Comparison of ENCODE assay signal across 1 cellular context in genomic region chr2:238263204-238264071, GRCh38.
TF ChIP-seq lines count a peak whose summit lies in the region.

No MANE protein-coding gene starts in this region.

TF ChIP-seq in HepG2, 621 proteins besides CTCF, POLR2A, EP300 and RAD21 (continued from another document and continues in another):
- peak; percentile 69; the same call in 1 of the 2 replicates for TF ChIP-seq HDAC2 (CRISPR knock-in tag; IDR thresholded peaks at IDR 0.05)
- no peak for TF ChIP-seq MTA3 (CRISPR knock-in tag; IDR thresholded peaks at IDR 0.05)
- no peak for TF ChIP-seq THAP8 (CRISPR knock-in tag; IDR thresholded peaks at IDR 0.05; ENCODE audit: borderline replicate concordance)
- TF ChIP-seq E2F2 (CRISPR knock-in tag; IDR thresholded peaks at IDR 0.05; ENCODE audit: borderline replicate concordance): no peak
- peak; percentile 40 for TF ChIP-seq NR2C2 (CRISPR knock-in tag; IDR thresholded peaks at IDR 0.05; ENCODE audit: borderline replicate concordance)
- TF ChIP-seq ARNT (IDR thresholded peaks at IDR 0.05): no peak
- TF ChIP-seq, protein P1, sequence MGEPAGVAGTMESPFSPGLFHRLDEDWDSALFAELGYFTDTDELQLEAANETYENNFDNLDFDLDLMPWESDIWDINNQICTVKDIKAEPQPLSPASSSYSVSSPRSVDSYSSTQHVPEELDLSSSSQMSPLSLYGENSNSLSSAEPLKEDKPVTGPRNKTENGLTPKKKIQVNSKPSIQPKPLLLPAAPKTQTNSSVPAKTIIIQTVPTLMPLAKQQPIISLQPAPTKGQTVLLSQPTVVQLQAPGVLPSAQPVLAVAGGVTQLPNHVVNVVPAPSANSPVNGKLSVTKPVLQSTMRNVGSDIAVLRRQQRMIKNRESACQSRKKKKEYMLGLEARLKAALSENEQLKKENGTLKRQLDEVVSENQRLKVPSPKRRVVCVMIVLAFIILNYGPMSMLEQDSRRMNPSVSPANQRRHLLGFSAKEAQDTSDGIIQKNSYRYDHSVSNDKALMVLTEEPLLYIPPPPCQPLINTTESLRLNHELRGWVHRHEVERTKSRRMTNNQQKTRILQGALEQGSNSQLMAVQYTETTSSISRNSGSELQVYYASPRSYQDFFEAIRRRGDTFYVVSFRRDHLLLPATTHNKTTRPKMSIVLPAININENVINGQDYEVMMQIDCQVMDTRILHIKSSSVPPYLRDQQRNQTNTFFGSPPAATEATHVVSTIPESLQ (CRISPR knock-in tag; conservative IDR thresholded peaks at IDR 0.05): no peak
- TF ChIP-seq, protein P2, sequence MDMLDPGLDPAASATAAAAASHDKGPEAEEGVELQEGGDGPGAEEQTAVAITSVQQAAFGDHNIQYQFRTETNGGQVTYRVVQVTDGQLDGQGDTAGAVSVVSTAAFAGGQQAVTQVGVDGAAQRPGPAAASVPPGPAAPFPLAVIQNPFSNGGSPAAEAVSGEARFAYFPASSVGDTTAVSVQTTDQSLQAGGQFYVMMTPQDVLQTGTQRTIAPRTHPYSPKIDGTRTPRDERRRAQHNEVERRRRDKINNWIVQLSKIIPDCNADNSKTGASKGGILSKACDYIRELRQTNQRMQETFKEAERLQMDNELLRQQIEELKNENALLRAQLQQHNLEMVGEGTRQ (IDR thresholded peaks at IDR 0.05; ENCODE audit: low read depth, low read length): no peak
- TF ChIP-seq, protein P2 (CRISPR knock-in tag; IDR thresholded peaks at IDR 0.05; ENCODE audit: borderline replicate concordance): no peak
- TF ChIP-seq ZMYM3 (CRISPR knock-in tag; IDR thresholded peaks at IDR 0.05): peak; percentile 56; the same call in 1 of the 2 replicates
- no peak for TF ChIP-seq NPAS2 (CRISPR knock-in tag; IDR thresholded peaks at IDR 0.05; ENCODE audit: borderline replicate concordance)
- TF ChIP-seq SRSF9 (IDR thresholded peaks at IDR 0.05; ENCODE audit: borderline replicate concordance, insufficient read depth, low read depth, low read length, poor library complexity, severe bottlenecking): no peak
- TF ChIP-seq ZNF678 (CRISPR knock-in tag; IDR thresholded peaks at IDR 0.05): no peak; the same call in 1 of the 2 replicates
- peak; percentile 97 for TF ChIP-seq SMC3 (IDR thresholded peaks at IDR 0.05; ENCODE audit: low read length)
- TF ChIP-seq POGZ (CRISPR knock-in tag; IDR thresholded peaks at IDR 0.05): peak; percentile 52; the same call in 1 of the 2 replicates
- peak; percentile 96 for TF ChIP-seq HNF4G (IDR thresholded peaks at IDR 0.05; ENCODE audit: borderline replicate concordance, low read depth, low read length)
- TF ChIP-seq HNF4G (CRISPR knock-in tag; IDR thresholded peaks at IDR 0.05; ENCODE audit: borderline replicate concordance, low read depth): peak; percentile 88; the same call in 1 of the 2 replicates
- no peak for TF ChIP-seq FOXM1 (CRISPR knock-in tag; IDR thresholded peaks at IDR 0.05)
- peak; percentile 74 for TF ChIP-seq FOXO1 (CRISPR knock-in tag; IDR thresholded peaks at IDR 0.05)
- TF ChIP-seq, protein P3, sequence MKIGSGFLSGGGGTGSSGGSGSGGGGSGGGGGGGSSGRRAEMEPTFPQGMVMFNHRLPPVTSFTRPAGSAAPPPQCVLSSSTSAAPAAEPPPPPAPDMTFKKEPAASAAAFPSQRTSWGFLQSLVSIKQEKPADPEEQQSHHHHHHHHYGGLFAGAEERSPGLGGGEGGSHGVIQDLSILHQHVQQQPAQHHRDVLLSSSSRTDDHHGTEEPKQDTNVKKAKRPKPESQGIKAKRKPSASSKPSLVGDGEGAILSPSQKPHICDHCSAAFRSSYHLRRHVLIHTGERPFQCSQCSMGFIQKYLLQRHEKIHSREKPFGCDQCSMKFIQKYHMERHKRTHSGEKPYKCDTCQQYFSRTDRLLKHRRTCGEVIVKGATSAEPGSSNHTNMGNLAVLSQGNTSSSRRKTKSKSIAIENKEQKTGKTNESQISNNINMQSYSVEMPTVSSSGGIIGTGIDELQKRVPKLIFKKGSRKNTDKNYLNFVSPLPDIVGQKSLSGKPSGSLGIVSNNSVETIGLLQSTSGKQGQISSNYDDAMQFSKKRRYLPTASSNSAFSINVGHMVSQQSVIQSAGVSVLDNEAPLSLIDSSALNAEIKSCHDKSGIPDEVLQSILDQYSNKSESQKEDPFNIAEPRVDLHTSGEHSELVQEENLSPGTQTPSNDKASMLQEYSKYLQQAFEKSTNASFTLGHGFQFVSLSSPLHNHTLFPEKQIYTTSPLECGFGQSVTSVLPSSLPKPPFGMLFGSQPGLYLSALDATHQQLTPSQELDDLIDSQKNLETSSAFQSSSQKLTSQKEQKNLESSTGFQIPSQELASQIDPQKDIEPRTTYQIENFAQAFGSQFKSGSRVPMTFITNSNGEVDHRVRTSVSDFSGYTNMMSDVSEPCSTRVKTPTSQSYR (CRISPR knock-in tag; IDR thresholded peaks at IDR 0.05; ENCODE audit: borderline replicate concordance): no peak; the same call in 1 of the 2 replicates
- TF ChIP-seq ZSCAN20 (CRISPR knock-in tag; IDR thresholded peaks at IDR 0.05; ENCODE audit: borderline replicate concordance): peak; percentile 85
- TF ChIP-seq ZFX (CRISPR knock-in tag; IDR thresholded peaks at IDR 0.05; ENCODE audit: low read depth): peak; percentile 86
- TF ChIP-seq NFYC (CRISPR knock-in tag; IDR thresholded peaks at IDR 0.05): no peak
- TF ChIP-seq, protein P4, sequence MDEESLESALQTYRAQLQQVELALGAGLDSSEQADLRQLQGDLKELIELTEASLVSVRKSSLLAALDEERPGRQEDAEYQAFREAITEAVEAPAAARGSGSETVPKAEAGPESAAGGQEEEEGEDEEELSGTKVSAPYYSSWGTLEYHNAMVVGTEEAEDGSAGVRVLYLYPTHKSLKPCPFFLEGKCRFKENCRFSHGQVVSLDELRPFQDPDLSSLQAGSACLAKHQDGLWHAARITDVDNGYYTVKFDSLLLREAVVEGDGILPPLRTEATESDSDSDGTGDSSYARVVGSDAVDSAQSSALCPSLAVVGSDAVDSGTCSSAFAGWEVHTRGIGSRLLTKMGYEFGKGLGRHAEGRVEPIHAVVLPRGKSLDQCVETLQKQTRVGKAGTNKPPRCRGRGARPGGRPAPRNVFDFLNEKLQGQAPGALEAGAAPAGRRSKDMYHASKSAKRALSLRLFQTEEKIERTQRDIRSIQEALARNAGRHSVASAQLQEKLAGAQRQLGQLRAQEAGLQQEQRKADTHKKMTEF (CRISPR knock-in tag; IDR thresholded peaks at IDR 0.05): peak; percentile 67; the same call in 1 of the 2 replicates
- no peak for TF ChIP-seq ZNF20 (CRISPR knock-in tag; IDR thresholded peaks at IDR 0.05)
- 0 out of 2 replicates have a peak, but pooled peaks have one; percentile 40 for TF ChIP-seq KLF6 (CRISPR knock-in tag; IDR thresholded peaks at IDR 0.05)
- TF ChIP-seq, protein P5, sequence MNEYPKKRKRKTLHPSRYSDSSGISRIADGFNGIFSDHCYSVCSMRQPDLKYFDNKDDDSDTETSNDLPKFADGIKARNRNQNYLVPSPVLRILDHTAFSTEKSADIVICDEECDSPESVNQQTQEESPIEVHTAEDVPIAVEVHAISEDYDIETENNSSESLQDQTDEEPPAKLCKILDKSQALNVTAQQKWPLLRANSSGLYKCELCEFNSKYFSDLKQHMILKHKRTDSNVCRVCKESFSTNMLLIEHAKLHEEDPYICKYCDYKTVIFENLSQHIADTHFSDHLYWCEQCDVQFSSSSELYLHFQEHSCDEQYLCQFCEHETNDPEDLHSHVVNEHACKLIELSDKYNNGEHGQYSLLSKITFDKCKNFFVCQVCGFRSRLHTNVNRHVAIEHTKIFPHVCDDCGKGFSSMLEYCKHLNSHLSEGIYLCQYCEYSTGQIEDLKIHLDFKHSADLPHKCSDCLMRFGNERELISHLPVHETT (CRISPR knock-in tag; conservative IDR thresholded peaks at IDR 0.05): no peak
- no peak for TF ChIP-seq BATF2 (CRISPR knock-in tag; IDR thresholded peaks at IDR 0.05)
- no peak for TF ChIP-seq NFIB (CRISPR knock-in tag; IDR thresholded peaks at IDR 0.05; ENCODE audit: borderline replicate concordance)
- no peak for TF ChIP-seq ZNF207 (IDR thresholded peaks at IDR 0.05; ENCODE audit: borderline replicate concordance)
- peak; percentile 57; the same call in 1 of the 2 replicates for TF ChIP-seq ZNF629 (CRISPR knock-in tag; conservative IDR thresholded peaks at IDR 0.05)
- no peak for TF ChIP-seq ZNF414 (CRISPR knock-in tag; IDR thresholded peaks at IDR 0.05)
- TF ChIP-seq ZBTB8A (CRISPR knock-in tag; IDR thresholded peaks at IDR 0.05; ENCODE audit: borderline replicate concordance, low read depth): no peak
- no peak for TF ChIP-seq EEA1 (CRISPR knock-in tag; IDR thresholded peaks at IDR 0.05; ENCODE audit: borderline replicate concordance)
- TF ChIP-seq ATF7-NPFF (CRISPR knock-in tag; IDR thresholded peaks at IDR 0.05; ENCODE audit: low read depth): peak; percentile 69
- TF ChIP-seq, protein P6, sequence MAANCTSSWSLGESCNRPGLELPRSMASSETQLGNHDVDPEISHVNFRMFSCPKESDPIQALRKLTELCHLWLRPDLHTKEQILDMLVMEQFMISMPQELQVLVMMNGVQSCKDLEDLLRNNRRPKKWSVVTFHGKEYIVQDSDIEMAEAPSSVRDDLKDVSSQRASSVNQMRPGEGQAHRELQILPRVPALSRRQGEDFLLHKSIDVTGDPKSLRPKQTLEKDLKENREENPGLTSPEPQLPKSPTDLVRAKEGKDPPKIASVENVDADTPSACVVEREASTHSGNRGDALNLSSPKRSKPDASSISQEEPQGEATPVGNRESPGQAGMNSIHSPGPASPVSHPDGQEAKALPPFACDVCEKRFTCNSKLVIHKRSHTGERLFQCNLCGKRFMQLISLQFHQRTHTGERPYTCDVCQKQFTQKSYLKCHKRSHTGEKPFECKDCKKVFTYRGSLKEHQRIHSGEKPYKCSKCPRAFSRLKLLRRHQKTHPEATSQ (CRISPR knock-in tag; IDR thresholded peaks at IDR 0.05; ENCODE audit: borderline replicate concordance): no peak
- TF ChIP-seq MIER3 (CRISPR knock-in tag; IDR thresholded peaks at IDR 0.05; ENCODE audit: borderline replicate concordance): peak; percentile 57; the same call in 1 of the 2 replicates
- TF ChIP-seq, protein P7, sequence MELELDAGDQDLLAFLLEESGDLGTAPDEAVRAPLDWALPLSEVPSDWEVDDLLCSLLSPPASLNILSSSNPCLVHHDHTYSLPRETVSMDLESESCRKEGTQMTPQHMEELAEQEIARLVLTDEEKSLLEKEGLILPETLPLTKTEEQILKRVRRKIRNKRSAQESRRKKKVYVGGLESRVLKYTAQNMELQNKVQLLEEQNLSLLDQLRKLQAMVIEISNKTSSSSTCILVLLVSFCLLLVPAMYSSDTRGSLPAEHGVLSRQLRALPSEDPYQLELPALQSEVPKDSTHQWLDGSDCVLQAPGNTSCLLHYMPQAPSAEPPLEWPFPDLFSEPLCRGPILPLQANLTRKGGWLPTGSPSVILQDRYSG (CRISPR knock-in tag; IDR thresholded peaks at IDR 0.05): 0 out of 2 replicates have a peak, but pooled peaks have one; percentile 33
- TF ChIP-seq SPEN (CRISPR knock-in tag; IDR thresholded peaks at IDR 0.05; ENCODE audit: low read depth): peak; percentile 72
- TF ChIP-seq ZNF605 (CRISPR knock-in tag; IDR thresholded peaks at IDR 0.05): peak; percentile 63; the same call in 1 of the 2 replicates
- no peak for TF ChIP-seq RCOR2 (CRISPR knock-in tag; IDR thresholded peaks at IDR 0.05)
- no peak for TF ChIP-seq SOX13 (IDR thresholded peaks at IDR 0.05)
- peak in 1 of 2 experiments; percentile 42; a peak in 2 of 4 replicates for TF ChIP-seq SOX13 (CRISPR knock-in tag; conservative IDR thresholded peaks at IDR 0.05 in 1 of 2, IDR thresholded peaks at IDR 0.05 in 1 of 2)
- no peak for TF ChIP-seq SOX6 (IDR thresholded peaks at IDR 0.05)
- TF ChIP-seq SOX6 (CRISPR knock-in tag; IDR thresholded peaks at IDR 0.05): peak; percentile 60; the same call in 1 of the 2 replicates
- TF ChIP-seq PHF5A (CRISPR knock-in tag; IDR thresholded peaks at IDR 0.05; ENCODE audit: low read depth, unreplicated experiment): peak; percentile 82
- 0 out of 2 replicates have a peak, but pooled peaks have one; percentile 38 for TF ChIP-seq ZNF543 (CRISPR knock-in tag; IDR thresholded peaks at IDR 0.05)
- no peak for TF ChIP-seq ZSCAN21 (CRISPR knock-in tag; IDR thresholded peaks at IDR 0.05; ENCODE audit: borderline replicate concordance)
- TF ChIP-seq ZNF780A (CRISPR knock-in tag; IDR thresholded peaks at IDR 0.05): no peak
